ENCODE assay signal across 24 cellular contexts in genomic region chr9:27189426-27189825, GRCh38.
"Had no signal": no experiment of that assay in that cellular context is flagged by ENCODE, and none has a peak within 500 bp of the region (broad histone marks: within the 10 kb centered on the region; RNA-seq: fewer than 3 reads in every experiment).

No MANE protein-coding gene starts in this region.

- H3K4me1 ChIP-seq: neural progenitor cell, parathyroid adenoma, right lobe of liver, testis had no signal

- H3K4me1 Mint-ChIP-seq: naive thymus-derived CD4-positive, alpha-beta T cell; neural progenitor cell; stimulated activated memory B cell treated with anti-CD40 and anti-IgM and Interleukin-4, amounts not matched to agents 10 μg/mL and 1 μg/mL and 100 μg/mL, for 72 hours had no signal

- H3K79me2 ChIP-seq: parathyroid adenoma had no signal

- ATAC-seq: left cardiac atrium; left lung; naive thymus-derived CD4-positive, alpha-beta T cell; right lobe of liver; stimulated activated memory B cell treated with anti-CD40 and anti-IgM and Interleukin-4, amounts not matched to agents 10 μg/mL and 1 μg/mL and 100 μg/mL, for 72 hours; stimulated activated naive CD8-positive, alpha-beta T cell treated with anti-CD3 and anti-CD28 coated beads, Interleukin-15, Interleukin-2, amounts not matched to agents 100 U/mL and 50 U/mL, for 24 hours had no signal

- H3K9ac ChIP-seq: neural progenitor cell, parathyroid adenoma had no signal

- H3K36me3 ChIP-seq: left lung, neural progenitor cell, right lobe of liver, tibial artery had no signal

- H3K27ac ChIP-seq: esophagus muscularis mucosa, left lung, neural progenitor cell, parathyroid adenoma, right lobe of liver, testis, tibial artery had no signal

- H3K4me3 Mint-ChIP-seq: naive thymus-derived CD4-positive, alpha-beta T cell; nephron; neural progenitor cell; stimulated activated memory B cell treated with anti-CD40 and anti-IgM and Interleukin-4, amounts not matched to agents 10 μg/mL and 1 μg/mL and 100 μg/mL, for 72 hours; type B pancreatic cell had no signal

- H3K36me3 Mint-ChIP-seq: naive thymus-derived CD4-positive, alpha-beta T cell; neural progenitor cell; stimulated activated memory B cell treated with anti-CD40 and anti-IgM and Interleukin-4, amounts not matched to agents 10 μg/mL and 1 μg/mL and 100 μg/mL, for 72 hours; type B pancreatic cell had no signal

- H3K27me3 Mint-ChIP-seq: progenitor cell of endocrine pancreas; stimulated activated memory B cell treated with anti-CD40 and anti-IgM and Interleukin-4, amounts not matched to agents 10 μg/mL and 1 μg/mL and 100 μg/mL, for 72 hours had no signal

- H3K4me2 ChIP-seq: neural progenitor cell, smooth muscle cell had no signal

- H3K27ac Mint-ChIP-seq: naive thymus-derived CD4-positive, alpha-beta T cell; nephron; neural progenitor cell; progenitor cell of endocrine pancreas; stimulated activated memory B cell treated with anti-CD40 and anti-IgM and Interleukin-4, amounts not matched to agents 10 μg/mL and 1 μg/mL and 100 μg/mL, for 72 hours; type B pancreatic cell had no signal

- H2AFZ ChIP-seq: neural progenitor cell, parathyroid adenoma had no signal

- H3K9me3 Mint-ChIP-seq: naive thymus-derived CD4-positive, alpha-beta T cell; nephron; neural progenitor cell; stimulated activated memory B cell treated with anti-CD40 and anti-IgM and Interleukin-4, amounts not matched to agents 10 μg/mL and 1 μg/mL and 100 μg/mL, for 72 hours; type B pancreatic cell had no signal

- H3K9me3 ChIP-seq: esophagus muscularis mucosa, left lung, right lobe of liver, testis, tibial artery had no signal

- H3K27me3 ChIP-seq: esophagus muscularis mucosa, left lung, neural progenitor cell, right lobe of liver, testis, tibial artery had no signal

- H3K4me3 ChIP-seq: esophagus muscularis mucosa, left lung, neural progenitor cell, right lobe of liver, smooth muscle cell, testis, tibial artery had no signal

- DNase-seq: cortex of kidney; effector CD4-positive, alpha-beta T cell; kidney; left cardiac atrium; left lung; mesenchymal stem cell; midbrain; naive thymus-derived CD4-positive, alpha-beta T cell; right lobe of liver; stimulated activated CD4-positive, alpha-beta T cell treated with anti-CD3 and anti-CD28 coated beads, Interleukin-12 subunit alpha, Interleukin-12 subunit beta, amount 100 ng/mL, for 4 hours; stimulated activated CD4-positive, alpha-beta T cell treated with anti-CD3 and anti-CD28 coated beads, Interleukin-1b, Interleukin-23, amount 100 ng/mL, for 48 hours; stimulated activated CD4-positive, alpha-beta T cell treated with anti-CD3 and anti-CD28 coated beads, Interleukin-4, amount 100 ng/mL, for 4 hours; stimulated activated naive CD8-positive, alpha-beta T cell treated with anti-CD3 and anti-CD28 coated beads, Interleukin-15, Interleukin-2, amounts not matched to agents 100 U/mL and 50 U/mL, for 24 hours; substantia nigra; testis; tibial artery had no signal
